Comparison of ENCODE assay signal across 3 cellular contexts in genomic region chr7:36710186-36710813, GRCh38.
TF ChIP-seq lines count a peak whose summit lies in the region.

No MANE protein-coding gene starts in this region.

TF ChIP-seq in liver, 16 proteins besides CTCF, POLR2A, EP300 and RAD21:
- no peak for TF ChIP-seq GABPA (IDR thresholded peaks at IDR 0.05 in 1 of 2, conservative IDR thresholded peaks at IDR 0.05 in 1 of 2)
- TF ChIP-seq FOXA2 (IDR thresholded peaks at IDR 0.05): peak; percentile 9

TF ChIP-seq in HepG2, 621 proteins besides CTCF, POLR2A, EP300 and RAD21:
- no peak for TF ChIP-seq ZMAT3 (CRISPR knock-in tag; conservative IDR thresholded peaks at IDR 0.05)
- TF ChIP-seq CHD2 (IDR thresholded peaks at IDR 0.05; ENCODE audit: low read depth, low read length): no peak

TF ChIP-seq in WTC11, 78 proteins besides CTCF, POLR2A, EP300 and RAD21:
- TF ChIP-seq, protein P1, sequence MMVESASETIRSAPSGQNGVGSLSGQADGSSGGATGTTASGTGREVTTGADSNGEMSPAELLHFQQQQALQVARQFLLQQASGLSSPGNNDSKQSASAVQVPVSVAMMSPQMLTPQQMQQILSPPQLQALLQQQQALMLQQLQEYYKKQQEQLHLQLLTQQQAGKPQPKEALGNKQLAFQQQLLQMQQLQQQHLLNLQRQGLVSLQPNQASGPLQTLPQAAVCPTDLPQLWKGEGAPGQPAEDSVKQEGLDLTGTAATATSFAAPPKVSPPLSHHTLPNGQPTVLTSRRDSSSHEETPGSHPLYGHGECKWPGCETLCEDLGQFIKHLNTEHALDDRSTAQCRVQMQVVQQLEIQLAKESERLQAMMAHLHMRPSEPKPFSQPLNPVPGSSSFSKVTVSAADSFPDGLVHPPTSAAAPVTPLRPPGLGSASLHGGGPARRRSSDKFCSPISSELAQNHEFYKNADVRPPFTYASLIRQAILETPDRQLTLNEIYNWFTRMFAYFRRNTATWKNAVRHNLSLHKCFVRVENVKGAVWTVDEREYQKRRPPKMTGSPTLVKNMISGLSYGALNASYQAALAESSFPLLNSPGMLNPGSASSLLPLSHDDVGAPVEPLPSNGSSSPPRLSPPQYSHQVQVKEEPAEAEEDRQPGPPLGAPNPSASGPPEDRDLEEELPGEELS (CRISPR knock-in tag; IDR thresholded peaks at IDR 0.05): no peak
- TF ChIP-seq NR1H2 (CRISPR knock-in tag; IDR thresholded peaks at IDR 0.05) (no peak), SMAD3 (CRISPR knock-in tag; IDR thresholded peaks at IDR 0.05; ENCODE audit: borderline replicate concordance) (no peak)
- TF ChIP-seq, protein P2, sequence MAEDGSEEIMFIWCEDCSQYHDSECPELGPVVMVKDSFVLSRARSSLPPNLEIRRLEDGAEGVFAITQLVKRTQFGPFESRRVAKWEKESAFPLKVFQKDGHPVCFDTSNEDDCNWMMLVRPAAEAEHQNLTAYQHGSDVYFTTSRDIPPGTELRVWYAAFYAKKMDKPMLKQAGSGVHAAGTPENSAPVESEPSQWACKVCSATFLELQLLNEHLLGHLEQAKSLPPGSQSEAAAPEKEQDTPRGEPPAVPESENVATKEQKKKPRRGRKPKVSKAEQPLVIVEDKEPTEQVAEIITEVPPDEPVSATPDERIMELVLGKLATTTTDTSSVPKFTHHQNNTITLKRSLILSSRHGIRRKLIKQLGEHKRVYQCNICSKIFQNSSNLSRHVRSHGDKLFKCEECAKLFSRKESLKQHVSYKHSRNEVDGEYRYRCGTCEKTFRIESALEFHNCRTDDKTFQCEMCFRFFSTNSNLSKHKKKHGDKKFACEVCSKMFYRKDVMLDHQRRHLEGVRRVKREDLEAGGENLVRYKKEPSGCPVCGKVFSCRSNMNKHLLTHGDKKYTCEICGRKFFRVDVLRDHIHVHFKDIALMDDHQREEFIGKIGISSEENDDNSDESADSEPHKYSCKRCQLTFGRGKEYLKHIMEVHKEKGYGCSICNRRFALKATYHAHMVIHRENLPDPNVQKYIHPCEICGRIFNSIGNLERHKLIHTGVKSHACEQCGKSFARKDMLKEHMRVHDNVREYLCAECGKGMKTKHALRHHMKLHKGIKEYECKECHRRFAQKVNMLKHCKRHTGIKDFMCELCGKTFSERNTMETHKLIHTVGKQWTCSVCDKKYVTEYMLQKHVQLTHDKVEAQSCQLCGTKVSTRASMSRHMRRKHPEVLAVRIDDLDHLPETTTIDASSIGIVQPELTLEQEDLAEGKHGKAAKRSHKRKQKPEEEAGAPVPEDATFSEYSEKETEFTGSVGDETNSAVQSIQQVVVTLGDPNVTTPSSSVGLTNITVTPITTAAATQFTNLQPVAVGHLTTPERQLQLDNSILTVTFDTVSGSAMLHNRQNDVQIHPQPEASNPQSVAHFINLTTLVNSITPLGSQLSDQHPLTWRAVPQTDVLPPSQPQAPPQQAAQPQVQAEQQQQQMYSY (CRISPR knock-in tag; IDR thresholded peaks at IDR 0.05): peak; percentile 40; the same call in 1 of the 2 replicates
